ENCODE assay signal across 1 cellular context in the genomic region with DNA sequence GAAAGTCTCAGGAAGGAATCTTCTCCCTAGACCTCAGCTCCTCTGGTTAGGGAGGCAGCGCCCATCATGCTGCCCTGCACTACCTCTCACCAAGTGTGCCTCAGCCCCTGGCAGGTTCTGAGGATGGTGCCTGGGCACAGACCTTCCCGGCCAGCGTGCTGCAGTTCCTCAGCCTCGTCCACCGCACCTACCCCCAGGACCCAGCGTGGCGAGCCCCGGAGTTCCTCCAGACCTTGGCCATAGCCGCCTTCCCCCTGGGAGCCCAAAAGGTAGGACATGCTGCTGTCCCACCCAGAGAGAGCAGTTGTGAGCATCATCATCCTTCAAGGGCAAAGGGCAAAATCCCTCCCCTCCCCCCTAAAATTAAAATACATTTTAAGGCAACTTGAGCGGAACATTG.
TF ChIP-seq lines count a peak whose summit lies in the region.

No MANE protein-coding gene starts in this region.

TF ChIP-seq in GM12878, 131 proteins besides CTCF, POLR2A, EP300 and RAD21:
- no peak for TF ChIP-seq CHD4 (IDR thresholded peaks at IDR 0.05)
- no peak for TF ChIP-seq YY1 (IDR thresholded peaks at IDR 0.05; ENCODE audit: low read depth, low read length)
TF ChIP-seq in GM12878: peak in this region for 0.
